Comparison of ENCODE assay signal across 21 cellular contexts in genomic region chr11:127340438-127340837, GRCh38.
DNase-seq lines count a peak whose midpoint lies in the region; ATAC-seq, FAIRE-seq and TF ChIP-seq lines count a peak whose summit lies in the region.
"Had no signal": no experiment of that assay in that cellular context is flagged by ENCODE, and none has a peak within 500 bp of the region (broad histone marks: within the 10 kb centered on the region; RNA-seq: fewer than 3 reads in every experiment).

No MANE protein-coding gene starts in this region.

- DNase-seq in KG1 (lab: John Stamatoyannopoulos, UW) (peak; percentile 18), foreskin keratinocyte (peak in 1 of 2 donors; percentile 28), HepG2 (ENCODE audit: low spot score) (no peak), HPDE6-E6E7 (ENCODE audit: extremely low spot score) (no peak)
- no peak for DNase-seq in activated naive CD4-positive, alpha-beta T cell treated with Interleukin-2 at 50 U/mL for 16 hours
- DNase-seq: 8988T; C1 segment of cervical spinal cord; Caco-2; CD4-positive, CD25-positive, alpha-beta regulatory T cell; CD8-positive, alpha-beta memory T cell; GDM1; GM23248; HFFc6 had no signal

- CTCF ChIA-PET in HepG2 (lab: Yijun Ruan, JAX; ENCODE audit: low intra/inter-chr PET ratio, low total read pairs): no interaction called here

- no peaks in the 10 kb centered on the region for H3K79me2 ChIP-seq in HepG2 (ENCODE audit: insufficient read depth, low read length)

- peaks cover 0 to 8% (median 6%) of the 10 kb centered on the region in 10 experiments; a peak in 11 of 20 replicates for H3K4me1 ChIP-seq in BLaER1 treated with 17β-estradiol and CSF1 and Interleukin-3, amounts not matched to agents 10 nM and 100 nM
- peaks cover 13% of the 10 kb centered on the region for H3K4me1 ChIP-seq in foreskin keratinocyte
- H3K4me1 ChIP-seq in HepG2 (ENCODE audit: insufficient read depth, low read length): no peaks in the 10 kb centered on the region
- H3K4me1 ChIP-seq: Caco-2 had no signal

- POLR2A ChIA-PET in HepG2 (lab: Yijun Ruan, JAX): no interaction called here

- no peaks in the 10 kb centered on the region for H4K20me1 ChIP-seq in BLaER1 treated with 17β-estradiol and CSF1 and Interleukin-3, amounts not matched to agents 10 nM and 100 nM
- H4K20me1 ChIP-seq in HepG2 (ENCODE audit: insufficient read depth, low read length): no peaks in the 10 kb centered on the region

- no peak for TF ChIP-seq RAD21 in HepG2 (CRISPR knock-in tag; IDR thresholded peaks at IDR 0.05)

- in situ Hi-C loops in HepG2 (cut with HindIII; ENCODE audit: extremely low pct_ligation_motif_present, low pct_unique_long_range_greater_than_20kb): loop anchor here (10.0 kb wide), 1 partner anchor 906 kb away; no protein-coding TSS in a partner anchor

- no peaks in the 10 kb centered on the region for H3K9me3 ChIP-seq in BLaER1 treated with 17β-estradiol and CSF1 and Interleukin-3, amounts not matched to agents 10 nM and 100 nM (replicated peaks in 1 of 11)
- H3K9me3 ChIP-seq in HepG2 (ENCODE audit: low read length): no peaks in the 10 kb centered on the region

- no peaks in the 10 kb centered on the region for H3K36me3 ChIP-seq in BLaER1 treated with 17β-estradiol and CSF1 and Interleukin-3, amounts not matched to agents 10 nM and 100 nM
- no peaks in the 10 kb centered on the region for H3K36me3 ChIP-seq in HepG2 (replicated peaks in 1 of 2; ENCODE audit: control insufficient read depth in 1 of 2, insufficient read depth in 2 of 2, low read length in 2 of 2)

- H3K9ac ChIP-seq in BLaER1 treated with 17β-estradiol and CSF1 and Interleukin-3, amounts not matched to agents 10 nM and 100 nM: no peak overlapping the region
- no peak overlapping the region for H3K9ac ChIP-seq in HepG2 (ENCODE audit: insufficient read depth, low read depth, low read length)
- H3K9ac ChIP-seq: GM23248 had no signal

- FAIRE-seq in HepG2 (lab: Jason Lieb, UNC): no peak
- FAIRE-seq: D721Med, GM12892, GM18507, H54, K562 had no signal

- H2AFZ ChIP-seq in HepG2 (ENCODE audit: low read length): no peak overlapping the region
- H2AFZ ChIP-seq: GM23248 had no signal

- TF ChIP-seq POLR2A in HepG2 (IDR thresholded peaks at IDR 0.05; ENCODE audit: insufficient read depth in 1 of 2, low read depth in 2 of 2, low read length in 2 of 2): no peak

- intact Hi-C loops in HepG2 (cut with micrococcal nuclease; ENCODE audit: unreplicated experiment): no loop called here

- no peak for TF ChIP-seq EP300 in HepG2 (IDR thresholded peaks at IDR 0.05; ENCODE audit: low read depth in 2 of 2, low read length in 2 of 2)
- TF ChIP-seq EP300 in HepG2 (CRISPR knock-in tag; IDR thresholded peaks at IDR 0.05; ENCODE audit: borderline replicate concordance): no peak

- 0% methylated on average over 1 of the region's 1 CpG for WGBS in HepG2 (ENCODE audit: low lambda C conversion rate)

- no peaks in the 10 kb centered on the region for H3K27me3 ChIP-seq in BLaER1 treated with 17β-estradiol and CSF1 and Interleukin-3, amounts not matched to agents 10 nM and 100 nM
- H3K27me3 ChIP-seq in foreskin keratinocyte: no peaks in the 10 kb centered on the region
- H3K27me3 ChIP-seq in HepG2 (ENCODE audit: control insufficient read depth in 1 of 2, insufficient read depth in 2 of 2, low read length in 2 of 2): no peaks in the 10 kb centered on the region

- H3K27ac ChIP-seq in BLaER1 treated with 17β-estradiol and CSF1 and Interleukin-3, amounts not matched to agents 10 nM and 100 nM: no peak overlapping the region
- no peak overlapping the region for H3K27ac ChIP-seq in foreskin keratinocyte
- no peak overlapping the region for H3K27ac ChIP-seq in HepG2 (ENCODE audit: extremely low read length, insufficient read depth, low read length)
- H3K27ac ChIP-seq: GM23248 had no signal

- H3K4me3 ChIP-seq in BLaER1 treated with 17β-estradiol and CSF1 and Interleukin-3, amounts not matched to agents 10 nM and 100 nM: no peak overlapping the region
- H3K4me3 ChIP-seq in HepG2 (replicated peaks in 1 of 3; ENCODE audit: insufficient read depth in 1 of 3, low read depth in 2 of 3, low read length in 3 of 3): no peak overlapping the region
- H3K4me3 ChIP-seq: GM23248, K562 had no signal

- no peak for TF ChIP-seq CTCF in foreskin keratinocyte (conservative IDR thresholded peaks at IDR 0.05)
- no peak for TF ChIP-seq CTCF in HepG2 (CRISPR knock-in tag; IDR thresholded peaks at IDR 0.05)

- peak; percentile 86 for ATAC-seq in foreskin keratinocyte
- ATAC-seq in HG03565 (IDR thresholded peaks at IDR 0.05; ENCODE audit: unreplicated experiment): no peak
- ATAC-seq in HepG2: no peak
- ATAC-seq: HCT116, K562 had no signal

- BruUV-seq in HepG2 (replicated peaks; lab: Mats Ljungman, UMichigan): no TSS peak

- peak overlapping the region in 7 of 11 experiments; percentile 6 to 46 (median 31); a peak in 9 of 22 replicates for H3K4me2 ChIP-seq in BLaER1 treated with 17β-estradiol and CSF1 and Interleukin-3, amounts not matched to agents 10 nM and 100 nM
- H3K4me2 ChIP-seq in HepG2 (ENCODE audit: low read depth, low read length): no peak overlapping the region

TF ChIP-seq in HepG2, 621 proteins besides CTCF, POLR2A, EP300 and RAD21:
- no peak for TF ChIP-seq MAZ (IDR thresholded peaks at IDR 0.05; ENCODE audit: borderline replicate concordance, low read depth, low read length)
- no peak for TF ChIP-seq MAZ (CRISPR knock-in tag; IDR thresholded peaks at IDR 0.05; ENCODE audit: low read depth)
- no peak for TF ChIP-seq ZNF224 (CRISPR knock-in tag; IDR thresholded peaks at IDR 0.05)
- no peak for TF ChIP-seq ZGPAT (CRISPR knock-in tag; IDR thresholded peaks at IDR 0.05)
- no peak for TF ChIP-seq ZC3H13 (CRISPR knock-in tag; IDR thresholded peaks at IDR 0.05)
- no peak for TF ChIP-seq ZNF10 (CRISPR knock-in tag; IDR thresholded peaks at IDR 0.05; ENCODE audit: borderline replicate concordance, low read depth)
- no peak for TF ChIP-seq ETV6 (CRISPR knock-in tag; conservative IDR thresholded peaks at IDR 0.05)
- no peak for TF ChIP-seq USF2 (IDR thresholded peaks at IDR 0.05; ENCODE audit: low read depth, low read length)
- TF ChIP-seq USF2 (CRISPR knock-in tag; IDR thresholded peaks at IDR 0.05; ENCODE audit: borderline replicate concordance): no peak
- no peak for TF ChIP-seq GTF3A (CRISPR knock-in tag; conservative IDR thresholded peaks at IDR 0.05)
- TF ChIP-seq NONO (IDR thresholded peaks at IDR 0.05): no peak
- no peak for TF ChIP-seq NONO (CRISPR knock-in tag; conservative IDR thresholded peaks at IDR 0.05)
- no peak for TF ChIP-seq KLF13 (CRISPR knock-in tag; IDR thresholded peaks at IDR 0.05)
- TF ChIP-seq ZNF576 (CRISPR knock-in tag; IDR thresholded peaks at IDR 0.05): no peak
- no peak for TF ChIP-seq ZNF790 (CRISPR knock-in tag; IDR thresholded peaks at IDR 0.05; ENCODE audit: borderline replicate concordance)
TF ChIP-seq in HepG2: peak in this region for 0.
